23 cellular contexts compared by ENCODE assay signal in genomic region chr11:2690596-2691354, GRCh38. TPM values are rescaled to one million over a fixed set of nuclear protein-coding genes. Genes with fewer than 3 reads are reported as not detected.
DNase-seq lines count a peak whose midpoint lies in the region; ATAC-seq, FAIRE-seq and TF ChIP-seq lines count a peak whose summit lies in the region.
"Had no signal": no experiment of that assay in that cellular context is flagged by ENCODE, and none has a peak within 500 bp of the region (broad histone marks: within the 10 kb centered on the region; RNA-seq: fewer than 3 reads in every experiment).

No MANE protein-coding gene starts in this region.

- H3K36me3 ChIP-seq in MM.1S (replicated peaks; ENCODE audit: insufficient read depth, low read length) (no peaks in the 10 kb centered on the region; the same call in 1 of the 2 replicates), body of pancreas (replicated peaks in 1 of 2; ENCODE audit: insufficient read depth in 1 of 2, low read depth in 2 of 2) (no peaks in the 10 kb centered on the region), HepG2 (replicated peaks in 1 of 2; ENCODE audit: control insufficient read depth in 1 of 2, insufficient read depth in 2 of 2, low read length in 2 of 2) (peaks cover 41 to 96% of the 10 kb centered on the region in 2 experiments)
- H3K36me3 ChIP-seq: gastrocnemius medialis, right atrium auricular region, transverse colon had no signal

- TF ChIP-seq RAD21 in HepG2 (CRISPR knock-in tag; IDR thresholded peaks at IDR 0.05), result no peak

- TF ChIP-seq POLR2A in body of pancreas (IDR thresholded peaks at IDR 0.05), result no peak
- peak in 1 of 2 experiments; percentile 10; a peak in 1 of 4 replicates for TF ChIP-seq POLR2A in HepG2 (IDR thresholded peaks at IDR 0.05; ENCODE audit: insufficient read depth in 1 of 2, low read depth in 2 of 2, low read length in 2 of 2)

- CTCF ChIA-PET in HepG2 (lab: Yijun Ruan, JAX; ENCODE audit: low intra/inter-chr PET ratio, low total read pairs), result interaction anchor here (3.9 kb wide), 1 partner anchor 197 kb away, joined by 25 read pairs; no protein-coding TSS in a partner anchor
- CTCF ChIA-PET in activated CD8-positive, alpha-beta memory T cell treated with anti-CD3 and anti-CD28 coated beads, Interleukin-2, amount 10 ng/mL, durations not matched to agents 7 days and 5 days (lab: Charles Lee), result no interaction called here

- no peak for DNase-seq in MM.1S
- peak in 3 of 4 donors; percentile 4 to 6 (median 5) for DNase-seq in body of pancreas
- no peak for DNase-seq in HepG2 (ENCODE audit: low spot score)
- DNase-seq in posterior vena cava (ENCODE audit: low spot score), result peak; percentile 43
- no peak for DNase-seq in NCI-H2196 treated with DMSO at 0.1 percent for 48 hours (lab: John Stamatoyannopoulos, UW; ENCODE audit: unreplicated experiment)
- no peak for DNase-seq in activated CD8-positive, alpha-beta memory T cell treated with anti-CD3 and anti-CD28 coated beads, Interleukin-2, amount 10 ng/mL, durations not matched to agents 7 days and 5 days
- no peak for DNase-seq in central memory CD4-positive, alpha-beta T cell
- no peak for DNase-seq in endothelial cell (ENCODE audit: low spot score)
- DNase-seq: activated B cell treated with CpG ODN at 0.5 μM for 24 hours; activated CD4-positive, alpha-beta memory T cell treated with anti-CD3 and anti-CD28 coated beads, Interleukin-2, amount 10 ng/mL, durations not matched to agents 7 days and 5 days; activated naive CD4-positive, alpha-beta T cell; NCI-H1436; NCI-H446 treated with DMSO at 0.1 percent for 48 hours; PC-3; SHP77 treated with DMSO at 0.1 percent for 48 hours; T-helper 9 cell; transverse colon had no signal

- H3K4me2 ChIP-seq in MM.1S (ENCODE audit: low read depth, low read length), result no peak overlapping the region
- peak overlapping the region; percentile 78 for H3K4me2 ChIP-seq in HepG2 (ENCODE audit: low read depth, low read length)

- FAIRE-seq in HepG2 (lab: Jason Lieb, UNC), result peak; percentile 8
- FAIRE-seq: keratinocyte had no signal

- no peaks in the 10 kb centered on the region for H3K9me3 Mint-ChIP-seq in activated CD8-positive, alpha-beta memory T cell treated with anti-CD3 and anti-CD28 coated beads, Interleukin-2, amount 10 ng/mL, durations not matched to agents 7 days and 5 days (ENCODE audit: low read depth)
- H3K9me3 Mint-ChIP-seq in endothelial cell (ENCODE audit: unreplicated experiment), result no peaks in the 10 kb centered on the region
- H3K9me3 Mint-ChIP-seq: activated B cell treated with CpG ODN at 0.5 μM for 24 hours; activated CD4-positive, alpha-beta memory T cell treated with anti-CD3 and anti-CD28 coated beads, Interleukin-2, amount 10 ng/mL, durations not matched to agents 7 days and 5 days; CD4-positive, alpha-beta T cell; stimulated activated naive CD8-positive, alpha-beta T cell treated with anti-CD3 and anti-CD28 coated beads, Interleukin-15, Interleukin-2, amounts not matched to agents 100 ng/mL and 50 ng/mL, for 24 hours had no signal

- no peaks in the 10 kb centered on the region for H4K20me1 ChIP-seq in MM.1S (ENCODE audit: insufficient read depth, low read length)
- H4K20me1 ChIP-seq in HepG2 (ENCODE audit: insufficient read depth, low read length), result peaks cover 100% of the 10 kb centered on the region

- peaks cover 22% of the 10 kb centered on the region for H3K4me1 ChIP-seq in MM.1S (ENCODE audit: low read length)
- peaks cover 72% of the 10 kb centered on the region for H3K4me1 ChIP-seq in body of pancreas
- peaks cover 100% of the 10 kb centered on the region for H3K4me1 ChIP-seq in HepG2 (ENCODE audit: insufficient read depth, low read length)

- H3K9me3 ChIP-seq in MM.1S (replicated peaks; ENCODE audit: insufficient read depth, low read length) (no peaks in the 10 kb centered on the region), body of pancreas (no peaks in the 10 kb centered on the region), HepG2 (ENCODE audit: low read length) (no peaks in the 10 kb centered on the region)
- H3K9me3 ChIP-seq: gastrocnemius medialis, right atrium auricular region, transverse colon had no signal

- WGBS in body of pancreas, 2 donors, result 79 to 82% methylated on average over 6 of the region's 6 CpGs
- 72% methylated on average over 5 of the region's 6 CpGs for WGBS in HepG2 (ENCODE audit: low lambda C conversion rate)

- H3K27me3 Mint-ChIP-seq in activated CD8-positive, alpha-beta memory T cell treated with anti-CD3 and anti-CD28 coated beads, Interleukin-2, amount 10 ng/mL, durations not matched to agents 7 days and 5 days, result no peaks in the 10 kb centered on the region
- peaks cover 11% of the 10 kb centered on the region for H3K27me3 Mint-ChIP-seq in endothelial cell (ENCODE audit: unreplicated experiment)
- H3K27me3 Mint-ChIP-seq: activated B cell treated with CpG ODN at 0.5 μM for 24 hours; activated CD4-positive, alpha-beta memory T cell treated with anti-CD3 and anti-CD28 coated beads, Interleukin-2, amount 10 ng/mL, durations not matched to agents 7 days and 5 days; CD4-positive, alpha-beta T cell; stimulated activated naive CD8-positive, alpha-beta T cell treated with anti-CD3 and anti-CD28 coated beads, Interleukin-15, Interleukin-2, amounts not matched to agents 100 ng/mL and 50 ng/mL, for 24 hours had no signal

- TF ChIP-seq CTCF in MM.1S (IDR thresholded peaks at IDR 0.05; ENCODE audit: low read length) (no peak), body of pancreas (IDR thresholded peaks at IDR 0.05) (no peak), HepG2 (CRISPR knock-in tag; IDR thresholded peaks at IDR 0.05) (no peak), endothelial cell (IDR thresholded peaks at IDR 0.05; ENCODE audit: unreplicated experiment) (no peak)

- in situ Hi-C loops in HepG2 (cut with HindIII; ENCODE audit: extremely low pct_ligation_motif_present, low pct_unique_long_range_greater_than_20kb), result loop anchor here (5.0 to 10.0 kb wide), 2 partner anchors 207 to 266 kb away; no protein-coding TSS in a partner anchor

- H3K4me3 Mint-ChIP-seq in activated CD8-positive, alpha-beta memory T cell treated with anti-CD3 and anti-CD28 coated beads, Interleukin-2, amount 10 ng/mL, durations not matched to agents 7 days and 5 days, result no peak overlapping the region
- no peak overlapping the region for H3K4me3 Mint-ChIP-seq in endothelial cell (ENCODE audit: unreplicated experiment)
- H3K4me3 Mint-ChIP-seq: activated B cell treated with CpG ODN at 0.5 μM for 24 hours; activated CD4-positive, alpha-beta memory T cell treated with anti-CD3 and anti-CD28 coated beads, Interleukin-2, amount 10 ng/mL, durations not matched to agents 7 days and 5 days; CD4-positive, alpha-beta T cell; stimulated activated naive CD8-positive, alpha-beta T cell treated with anti-CD3 and anti-CD28 coated beads, Interleukin-15, Interleukin-2, amounts not matched to agents 100 ng/mL and 50 ng/mL, for 24 hours had no signal

- ATAC-seq in body of pancreas, result no peak
- peak; percentile 5 for ATAC-seq in HepG2
- no peak for ATAC-seq in activated CD8-positive, alpha-beta memory T cell treated with anti-CD3 and anti-CD28 coated beads, Interleukin-2, amount 10 ng/mL, durations not matched to agents 7 days and 5 days
- ATAC-seq: gastrocnemius medialis, PC-3 had no signal

- no peak overlapping the region for H3K9ac ChIP-seq in MM.1S (ENCODE audit: low read length)
- no peak overlapping the region for H3K9ac ChIP-seq in HepG2 (ENCODE audit: insufficient read depth, low read depth, low read length)

- no peaks in the 10 kb centered on the region for H3F3A ChIP-seq in MM.1S (ENCODE audit: insufficient read depth, low read length)

- no TSS peak for BruUV-seq in HepG2 (replicated peaks; lab: Mats Ljungman, UMichigan)

- no peaks in the 10 kb centered on the region for H3K36me3 Mint-ChIP-seq in activated CD8-positive, alpha-beta memory T cell treated with anti-CD3 and anti-CD28 coated beads, Interleukin-2, amount 10 ng/mL, durations not matched to agents 7 days and 5 days
- H3K36me3 Mint-ChIP-seq in endothelial cell (ENCODE audit: low read depth, unreplicated experiment), result peaks cover 10% of the 10 kb centered on the region

- POLR2A ChIA-PET in HepG2 (lab: Yijun Ruan, JAX), result interaction anchor here (0.7 to 10.8 kb wide), 8 partner anchors 8 to 201 kb away, joined by 3 to 201 read pairs (median 4); partner anchors contain the start of gene KCNQ1OT1

- H3K4me3 ChIP-seq in MM.1S (ENCODE audit: low read length) (no peak overlapping the region), body of pancreas (no peak overlapping the region), HepG2 (replicated peaks in 1 of 3; ENCODE audit: insufficient read depth in 1 of 3, low read depth in 2 of 3, low read length in 3 of 3) (peak overlapping the region in 1 of 3 experiments; percentile 95; a peak in 1 of 6 replicates)
- H3K4me3 ChIP-seq: coronary artery, gastrocnemius medialis, right atrium auricular region, transverse colon had no signal

- H3K27ac ChIP-seq in MM.1S (ENCODE audit: low read length), result peak overlapping the region; percentile 60; the same call in 1 of the 2 replicates
- H3K27ac ChIP-seq in body of pancreas, result peak overlapping the region in 1 of 4 donors; percentile 26
- peak overlapping the region; percentile 28 for H3K27ac ChIP-seq in HepG2 (ENCODE audit: extremely low read length, insufficient read depth, low read length)
- H3K27ac ChIP-seq: coronary artery, gastrocnemius medialis, right atrium auricular region, transverse colon had no signal

- H3K79me2 ChIP-seq in MM.1S (ENCODE audit: low read length), result peaks cover 73% of the 10 kb centered on the region
- peaks cover 100% of the 10 kb centered on the region for H3K79me2 ChIP-seq in HepG2 (ENCODE audit: insufficient read depth, low read length)

- no peaks in the 10 kb centered on the region for H3K9me2 ChIP-seq in MM.1S (replicated peaks; ENCODE audit: insufficient read depth, low read length)

- TF ChIP-seq EP300 in HepG2 (IDR thresholded peaks at IDR 0.05; ENCODE audit: low read depth in 2 of 2, low read length in 2 of 2) (no peak), HepG2 (CRISPR knock-in tag; IDR thresholded peaks at IDR 0.05; ENCODE audit: borderline replicate concordance) (no peak)

- H3K4me1 Mint-ChIP-seq in activated CD8-positive, alpha-beta memory T cell treated with anti-CD3 and anti-CD28 coated beads, Interleukin-2, amount 10 ng/mL, durations not matched to agents 7 days and 5 days, result no peaks in the 10 kb centered on the region
- peaks cover 34% of the 10 kb centered on the region for H3K4me1 Mint-ChIP-seq in endothelial cell (ENCODE audit: unreplicated experiment)
- H3K4me1 Mint-ChIP-seq: activated CD4-positive, alpha-beta memory T cell treated with anti-CD3 and anti-CD28 coated beads, Interleukin-2, amount 10 ng/mL, durations not matched to agents 7 days and 5 days had no signal

- intact Hi-C loops in body of pancreas (cut with DNase I), result no loop called here
- intact Hi-C loops in HepG2 (cut with micrococcal nuclease; ENCODE audit: unreplicated experiment), result loop anchor here (5.0 kb wide), 1 partner anchor 197 kb away; the partner anchor contains the start of gene CDKN1C
- intact Hi-C loops in posterior vena cava (cut with DNase I), result no loop called here

- H3K27me3 ChIP-seq in MM.1S (replicated peaks; ENCODE audit: insufficient read depth, low read length) (no peaks in the 10 kb centered on the region), body of pancreas (no peaks in the 10 kb centered on the region), HepG2 (ENCODE audit: control insufficient read depth in 1 of 2, insufficient read depth in 2 of 2, low read length in 2 of 2) (no peaks in the 10 kb centered on the region)
- H3K27me3 ChIP-seq: gastrocnemius medialis, right atrium auricular region, transverse colon had no signal

- H2AFZ ChIP-seq in MM.1S (ENCODE audit: low read length) (no peak overlapping the region), HepG2 (ENCODE audit: low read length) (no peak overlapping the region)

- H3K27ac Mint-ChIP-seq in activated CD8-positive, alpha-beta memory T cell treated with anti-CD3 and anti-CD28 coated beads, Interleukin-2, amount 10 ng/mL, durations not matched to agents 7 days and 5 days, result no peak overlapping the region
- H3K27ac Mint-ChIP-seq in endothelial cell (ENCODE audit: unreplicated experiment), result no peak overlapping the region
- H3K27ac Mint-ChIP-seq: activated B cell treated with CpG ODN at 0.5 μM for 24 hours; activated CD4-positive, alpha-beta memory T cell treated with anti-CD3 and anti-CD28 coated beads, Interleukin-2, amount 10 ng/mL, durations not matched to agents 7 days and 5 days; CD4-positive, alpha-beta T cell; stimulated activated naive CD8-positive, alpha-beta T cell treated with anti-CD3 and anti-CD28 coated beads, Interleukin-15, Interleukin-2, amounts not matched to agents 100 ng/mL and 50 ng/mL, for 24 hours had no signal

RNA-seq across cellular contexts. Expression of gene KCNQ1OT1, which starts 9.0 kb away (rescaled TPM):
- 1 to 10 TPM; 3.6 to 9.2 TPM for total RNA-seq in body of pancreas
- total RNA-seq in HepG2 (2016; rRNA removed; fragmentation: Illumina TruSeq; extraction: Trizol), result 2.5 and 18.9 TPM in 2 replicates
- 0.30 and 0.35 TPM in 2 replicates for total RNA-seq in HepG2 (2016; cell fraction: cytosol; rRNA removed; fragmentation: Illumina TruSeq; extraction: Trizol; ENCODE audit: low read depth)
- total RNA-seq in HepG2 (2016; cell fraction: insoluble cytoplasmic fraction; rRNA removed; fragmentation: Illumina TruSeq; extraction: Trizol), result 2.0 and 16.5 TPM in 2 replicates
- total RNA-seq in HepG2 (2016; cell fraction: membrane; rRNA removed; fragmentation: Illumina TruSeq; extraction: Trizol), result 0.90 and 1.1 TPM in 2 replicates
- 66.8 and 83.4 TPM in 2 replicates for total RNA-seq in HepG2 (2016; cell fraction: nucleus; rRNA removed; fragmentation: Illumina TruSeq; extraction: Trizol)
- 1.3 TPM in 2 replicates for polyA plus RNA-seq in HepG2 (2011; rRNA removed)
- polyA plus RNA-seq in HepG2 (2011; cell fraction: cytosol; rRNA removed), result 0.05 TPM in 2 replicates
- 11.8 and 14.7 TPM in 2 replicates for polyA plus RNA-seq in HepG2 (2011; cell fraction: nucleus; rRNA removed)
- polyA plus RNA-seq in HepG2 (2012), result 1.9 and 2.0 TPM in 2 replicates
- 0.01 and 0.02 TPM in 2 replicates for polyA plus RNA-seq in HepG2 (2016; cell fraction: cytosol; fragmentation: Illumina TruSeq; extraction: Trizol; ENCODE audit: low read depth)
- 0.15 and 0.17 TPM in 2 replicates for polyA plus RNA-seq in HepG2 (2016; cell fraction: insoluble cytoplasmic fraction; fragmentation: Illumina TruSeq; extraction: Trizol; ENCODE audit: low read depth)
- polyA plus RNA-seq in HepG2 (2016; cell fraction: membrane; fragmentation: Illumina TruSeq; extraction: Trizol; ENCODE audit: low read depth), result 0.03 and 0.06 TPM in 2 replicates
- polyA plus RNA-seq in HepG2 (2016; cell fraction: nucleus; fragmentation: Illumina TruSeq; extraction: Trizol; ENCODE audit: insufficient read depth, low read depth), result 8.4 and 10.5 TPM in 2 replicates
- 0.05 and 36.1 TPM in 2 replicates for polyA minus RNA-seq in HepG2 (2011; rRNA and poly(A)+ RNA removed; ENCODE audit: low replicate concordance)
- polyA minus RNA-seq in HepG2 (2011; cell fraction: cytosol; rRNA and poly(A)+ RNA removed), result 0.79 and 0.97 TPM in 2 replicates
- 112 and 125 TPM in 2 replicates for polyA minus RNA-seq in HepG2 (2011; cell fraction: nucleus; rRNA and poly(A)+ RNA removed)
- total RNA-seq in posterior vena cava, result 1 to 10 TPM; 1.8 to 3.5 TPM
- total RNA-seq in activated CD8-positive, alpha-beta memory T cell treated with anti-CD3 and anti-CD28 coated beads, Interleukin-2, amount 10 ng/mL, durations not matched to agents 7 days and 5 days, result under 1 TPM; 0.33 to 0.44 TPM
- 1.2 TPM for total RNA-seq in endothelial cell (ENCODE audit: unreplicated experiment)

Comparison
In these comparisons a context has a peak if more than half of its experiments do, and no peak if none do; other contexts are left out.
1. DNase-seq: peak in body of pancreas (3 of 4) and posterior vena cava (single experiment); none in MM.1S (single experiment), HepG2 (single experiment), NCI-H2196 treated with DMSO at 0.1 percent for 48 hours (single experiment), activated CD8-positive, alpha-beta memory T cell treated with anti-CD3 and anti-CD28 coated beads, Interleukin-2, amount 10 ng/mL, durations not matched to agents 7 days and 5 days (single experiment), central memory CD4-positive, alpha-beta T cell (single experiment) and endothelial cell (single experiment).